8 cellular contexts compared by ENCODE assay signal in genomic region chr10:110497438-110498086, GRCh38. TPM values are rescaled to one million over a fixed set of nuclear protein-coding genes. Genes with fewer than 3 reads are reported as not detected.
A peak's percentile ranks its signal among the peaks of the same experiment; 100 is the strongest.
DNase-seq lines count a peak whose midpoint lies in the region; ATAC-seq and TF ChIP-seq lines count a peak whose summit lies in the region.

DUSP5 (plus strand) TSS chr10:110497907; CDS start chr10:110498122, 215 bp downstream.

- H3K9me3 Mint-ChIP-seq in HFFc6: no peaks in the 10 kb centered on the region
- no peaks in the 10 kb centered on the region for H3K9me3 Mint-ChIP-seq in activated naive CD8-positive, alpha-beta T cell treated with anti-CD3 and anti-CD28 coated beads, Interleukin-2, amount 50 U/mL, for 24 hours

- peak within 1 kb of the TSS; percentile 53 for H3K18ac ChIP-seq in trophoblast cell (ENCODE audit: low read length)

- H2BK5ac ChIP-seq in trophoblast cell (ENCODE audit: low read depth, low read length, poor library complexity): peak within 1 kb of the TSS; percentile 61

- H3K4me3 Mint-ChIP-seq in HFFc6: peak within 1 kb of the TSS; percentile 100
- peak within 1 kb of the TSS; percentile 97 for H3K4me3 Mint-ChIP-seq in activated naive CD8-positive, alpha-beta T cell treated with anti-CD3 and anti-CD28 coated beads, Interleukin-2, amount 50 U/mL, for 24 hours

- H3K36me3 Mint-ChIP-seq in HFFc6 (ENCODE audit: low read depth): peaks cover 43% of the 10 kb centered on the region
- H3K36me3 Mint-ChIP-seq in activated naive CD8-positive, alpha-beta T cell treated with anti-CD3 and anti-CD28 coated beads, Interleukin-2, amount 50 U/mL, for 24 hours (ENCODE audit: low read depth): peaks cover 39% of the 10 kb centered on the region

- peak within 1 kb of the TSS; percentile 80 for H3K9ac ChIP-seq in trophoblast cell (ENCODE audit: low read length)

- DNase-seq in GM12864 (ENCODE audit: low read depth) (peak; percentile 80), HFFc6 (peak; percentile 92), NCI-H1048 (lab: John Stamatoyannopoulos, UW) (peak; percentile 81), T follicular helper cell (ENCODE audit: low read depth) (peak; percentile 92), Right ventricle myocardium superior (peak; percentile 97), trophoblast cell (peak; percentile 96 to 99), tibial nerve (ENCODE audit: low spot score in 2 of 2) (peak; percentile 93 to 95)
- peak; percentile 94 for DNase-seq in activated naive CD8-positive, alpha-beta T cell treated with anti-CD3 and anti-CD28 coated beads, Interleukin-2, amount 50 U/mL, for 24 hours

- peak within 1 kb of the TSS; percentile 91 for H3K4me2 ChIP-seq in trophoblast cell (ENCODE audit: low read length)

- peaks cover 69% of the 10 kb centered on the region for H3K4me1 Mint-ChIP-seq in HFFc6 (ENCODE audit: low read depth)
- peaks cover 55% of the 10 kb centered on the region for H3K4me1 Mint-ChIP-seq in activated naive CD8-positive, alpha-beta T cell treated with anti-CD3 and anti-CD28 coated beads, Interleukin-2, amount 50 U/mL, for 24 hours

- peak within 1 kb of the TSS; percentile 76 for H4K8ac ChIP-seq in trophoblast cell (ENCODE audit: low read depth, low read length)

- peak within 1 kb of the TSS; percentile 82 for H4K91ac ChIP-seq in trophoblast cell (ENCODE audit: low read depth, low read length)

- no CpG with 5 or more reads among the region's 98 CpGs for WGBS in trophoblast cell (ENCODE audit: extremely low coverage, insufficient coverage, insufficient read length)
- 0% methylated on average over 4 to 20 of the region's 98 CpGs for WGBS in tibial nerve, 2 donors

- no peak within 1 kb of the TSS for H3K23ac ChIP-seq in trophoblast cell (ENCODE audit: low read length)

- H2BK12ac ChIP-seq in trophoblast cell (ENCODE audit: low read length): peak within 1 kb of the TSS; percentile 73

- peak within 1 kb of the TSS; percentile 82 for H2BK120ac ChIP-seq in trophoblast cell (ENCODE audit: insufficient read depth, low read length, poor library complexity)

- peak; percentile 93 to 95 for TF ChIP-seq POLR2A in tibial nerve (IDR thresholded peaks at IDR 0.05)

- H3K27me3 Mint-ChIP-seq in HFFc6 (ENCODE audit: insufficient read depth): peaks cover 22% of the 10 kb centered on the region
- no peaks in the 10 kb centered on the region for H3K27me3 Mint-ChIP-seq in activated naive CD8-positive, alpha-beta T cell treated with anti-CD3 and anti-CD28 coated beads, Interleukin-2, amount 50 U/mL, for 24 hours

- H3K27ac ChIP-seq in trophoblast cell (ENCODE audit: low read depth, low read length): peak within 1 kb of the TSS; percentile 88
- peak within 1 kb of the TSS; percentile 88 to 96 (median 93) for H3K27ac ChIP-seq in tibial nerve

- H3K27me3 ChIP-seq in trophoblast cell (ENCODE audit: insufficient read depth, low read length) (no peaks in the 10 kb centered on the region), tibial nerve (no peaks in the 10 kb centered on the region)

- peak within 1 kb of the TSS; percentile 79 for H2AFZ ChIP-seq in trophoblast cell (ENCODE audit: insufficient read depth, low read length, poor library complexity)

- H3K36me3 ChIP-seq in trophoblast cell (ENCODE audit: control insufficient read depth in 1 of 2, insufficient read depth in 2 of 2, low read length in 2 of 2): peaks cover 0 to under 1% of the 10 kb centered on the region in 2 experiments
- no peaks in the 10 kb centered on the region for H3K36me3 ChIP-seq in tibial nerve

- TF ChIP-seq CTCF in GM12864 (IDR thresholded peaks at IDR 0.05; ENCODE audit: low read depth, low read length, missing control alignments) (no peak), HFFc6 (IDR thresholded peaks at IDR 0.05) (peak; percentile 40; the same call in 1 of the 2 replicates), tibial nerve (IDR thresholded peaks at IDR 0.05) (peak in 2 of 5 experiments; percentile 20 to 44)

- peak within 1 kb of the TSS; percentile 87 for H3K4ac ChIP-seq in trophoblast cell (ENCODE audit: low read depth, low read length)

- peak within 1 kb of the TSS; percentile 44 for H2AK5ac ChIP-seq in trophoblast cell (ENCODE audit: low read length)

- peak within 1 kb of the TSS; percentile 89 for H3K4me3 ChIP-seq in GM12864 (ENCODE audit: low read depth, low read length)
- peak within 1 kb of the TSS; percentile 89 for H3K4me3 ChIP-seq in trophoblast cell (ENCODE audit: low read depth, low read length)
- peak within 1 kb of the TSS; percentile 65 to 93 (median 83) for H3K4me3 ChIP-seq in tibial nerve

- peak; percentile 73 for ATAC-seq in activated naive CD8-positive, alpha-beta T cell treated with anti-CD3 and anti-CD28 coated beads, Interleukin-2, amount 50 U/mL, for 24 hours
- ATAC-seq in Right ventricle myocardium superior (ENCODE audit: poor library complexity): peak; percentile 91

- no peaks in the 10 kb centered on the region for H3K9me3 ChIP-seq in trophoblast cell (ENCODE audit: insufficient read depth, low read depth, low read length)
- H3K9me3 ChIP-seq in tibial nerve: no peaks in the 10 kb centered on the region

- H3K79me2 ChIP-seq in trophoblast cell (ENCODE audit: control insufficient read depth, insufficient read depth, low read length, poor library complexity): peaks cover 23% of the 10 kb centered on the region

- intact Hi-C loops in Right ventricle myocardium superior (cut with DNase I): loop anchor here (2.0 kb wide), 1 partner anchor 143 kb away; no protein-coding TSS in a partner anchor

- peaks cover 21 to 40% of the 10 kb centered on the region in 2 experiments for H3K4me1 ChIP-seq in trophoblast cell (ENCODE audit: control insufficient read depth in 1 of 2, insufficient read depth in 2 of 2, low read length in 2 of 2)
- peaks cover 0 to 63% (median 42%) of the 10 kb centered on the region in 4 donors for H3K4me1 ChIP-seq in tibial nerve

- H4K12ac ChIP-seq in trophoblast cell (ENCODE audit: low read depth, low read length): peak within 1 kb of the TSS; percentile 54

- H3K27ac Mint-ChIP-seq in HFFc6: peak within 1 kb of the TSS; percentile 95
- peak within 1 kb of the TSS; percentile 88 for H3K27ac Mint-ChIP-seq in activated naive CD8-positive, alpha-beta T cell treated with anti-CD3 and anti-CD28 coated beads, Interleukin-2, amount 50 U/mL, for 24 hours

- peaks cover 30% of the 10 kb centered on the region for H3K79me1 ChIP-seq in trophoblast cell (ENCODE audit: low read length)

- peak; percentile 40 to 95 for TF ChIP-seq EP300 in tibial nerve (IDR thresholded peaks at IDR 0.05)

- H3K14ac ChIP-seq in trophoblast cell (ENCODE audit: low read length): peak within 1 kb of the TSS; percentile 94

RNA-seq across cellular contexts. Expression of gene DUSP5, which starts in this region (rescaled TPM):
- 10 to 100 TPM; 31.9 to 58.2 (median 35.0) TPM for total RNA-seq in HFFc6 (2021; fragmentation: NEBNext Ultra II Directional; extraction: Animal tissue kit (Norgen Biotek cat#: 25700))
- total RNA-seq in Right ventricle myocardium superior: 6.8 TPM
- polyA plus RNA-seq in trophoblast cell (2013): 157 and 165 TPM in 2 replicates
- 10 to 100 TPM; 12.4 to 27.9 (median 23.6) TPM for total RNA-seq in tibial nerve

Comparison
In these comparisons a context has a peak if more than half of its experiments do, and no peak if none do; other contexts are left out.
1. Peak in every context shown above with its lines: DNase-seq, ATAC-seq, H3K4me3 ChIP-seq and H3K27ac ChIP-seq.